In the genomic region with DNA sequence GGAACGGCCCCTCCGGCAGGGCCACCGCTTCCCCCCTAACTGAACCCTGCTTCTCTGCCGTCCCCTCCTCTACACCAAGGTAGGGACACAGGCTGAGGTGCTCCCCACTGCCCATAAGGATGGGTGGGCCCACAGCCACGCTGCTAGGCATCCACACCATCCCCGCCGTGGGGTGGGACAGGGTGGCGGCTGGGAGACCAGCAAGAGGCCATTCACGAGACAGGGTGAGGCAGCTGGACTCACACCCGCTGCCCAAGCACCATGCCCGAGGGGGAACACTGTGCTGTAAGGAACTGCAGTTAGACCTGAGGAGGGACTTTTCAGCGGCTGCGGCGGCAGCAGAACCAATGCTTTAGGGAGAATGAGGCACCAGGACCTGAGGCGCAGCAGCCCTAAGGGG, we compare ENCODE assay signal across 19 cellular contexts. TPM values are rescaled to one million over a fixed set of nuclear protein-coding genes. Genes with fewer than 3 reads are reported as not detected.
A peak's percentile ranks its signal among the peaks of the same experiment; 100 is the strongest.
DNase-seq lines count a peak whose midpoint lies in the region; FAIRE-seq and TF ChIP-seq lines count a peak whose summit lies in the region.
"Had no signal": no experiment of that assay in that cellular context is flagged by ENCODE, and none has a peak within 500 bp of the region (broad histone marks: within the 10 kb centered on the region; RNA-seq: fewer than 3 reads in every experiment).

No MANE protein-coding gene starts in this region.

- no peak overlapping the region for H3K4me3 ChIP-seq in brain microvascular endothelial cell (ENCODE audit: low read depth, low read length)

- H3K36me3 Mint-ChIP-seq in brain (no peaks in the 10 kb centered on the region), nephron progenitor cell (ENCODE audit: low read depth) (no peaks in the 10 kb centered on the region), endothelial cell (ENCODE audit: low read depth, unreplicated experiment) (no peaks in the 10 kb centered on the region)
- H3K36me3 Mint-ChIP-seq: activated naive CD4-positive, alpha-beta T cell treated with anti-CD3 and anti-CD28 coated beads, Interleukin-2, amount 50 U/mL, for 72 hours; IgD-negative memory B cell; immature natural killer cell; stimulated activated memory B cell treated with anti-CD40 and anti-IgM and Interleukin-4, amounts not matched to agents 10 μg/mL and 1 μg/mL and 100 μg/mL, for 72 hours had no signal

- H3K4me1 Mint-ChIP-seq in brain (peaks cover 32% of the 10 kb centered on the region), nephron progenitor cell (peaks cover 24% of the 10 kb centered on the region), endothelial cell (ENCODE audit: unreplicated experiment) (peaks cover 5% of the 10 kb centered on the region)
- H3K4me1 Mint-ChIP-seq: immature natural killer cell had no signal

- H3K36me3 ChIP-seq in brain microvascular endothelial cell (replicated peaks) = no peaks in the 10 kb centered on the region

- H3K27me3 ChIP-seq in brain microvascular endothelial cell (replicated peaks) = no peaks in the 10 kb centered on the region

- H3K4me3 Mint-ChIP-seq in brain (peak overlapping the region in 1 of 5 experiments; percentile 26), nephron progenitor cell (no peak overlapping the region), endothelial cell (ENCODE audit: unreplicated experiment) (no peak overlapping the region)
- H3K4me3 Mint-ChIP-seq: IgD-negative memory B cell; immature natural killer cell; nephron; stimulated activated memory B cell treated with anti-CD40 and anti-IgM and Interleukin-4, amounts not matched to agents 10 μg/mL and 1 μg/mL and 100 μg/mL, for 72 hours had no signal

- TF ChIP-seq CTCF in brain (conservative IDR thresholded peaks at IDR 0.05) = no peak
- TF ChIP-seq CTCF in nephron progenitor cell (IDR thresholded peaks at IDR 0.05) = no peak
- TF ChIP-seq CTCF in endothelial cell (IDR thresholded peaks at IDR 0.05; ENCODE audit: unreplicated experiment) = no peak
- no peak for TF ChIP-seq CTCF in brain microvascular endothelial cell (IDR thresholded peaks at IDR 0.05; ENCODE audit: low read depth, low read length, missing control alignments)

- H3K27ac ChIP-seq in temporal lobe (ENCODE audit: low read depth, low read length) (peak overlapping the region; percentile 38), brain microvascular endothelial cell (no peak overlapping the region)

- in situ Hi-C loops in brain microvascular endothelial cell (cut with HindIII; ENCODE audit: low pct_ligation_motif_present, low sequenced_read_pairs) = no loop called here

- H3K9me3 Mint-ChIP-seq in brain (no peaks in the 10 kb centered on the region), nephron progenitor cell (no peaks in the 10 kb centered on the region), endothelial cell (ENCODE audit: unreplicated experiment) (no peaks in the 10 kb centered on the region)
- H3K9me3 Mint-ChIP-seq: activated naive CD4-positive, alpha-beta T cell treated with anti-CD3 and anti-CD28 coated beads, Interleukin-2, amount 50 U/mL, for 72 hours; IgD-negative memory B cell; immature natural killer cell; nephron; stimulated activated memory B cell treated with anti-CD40 and anti-IgM and Interleukin-4, amounts not matched to agents 10 μg/mL and 1 μg/mL and 100 μg/mL, for 72 hours had no signal

- FAIRE-seq in HTR-8/SVneo (lab: Jason Lieb, UNC) = peak; percentile 40

- H3K27ac Mint-ChIP-seq in brain = peak overlapping the region in 4 of 5 experiments; percentile 24 to 69 (median 64)
- peak overlapping the region; percentile 59 for H3K27ac Mint-ChIP-seq in nephron progenitor cell
- no peak overlapping the region for H3K27ac Mint-ChIP-seq in endothelial cell (ENCODE audit: unreplicated experiment)
- H3K27ac Mint-ChIP-seq: activated naive CD4-positive, alpha-beta T cell treated with anti-CD3 and anti-CD28 coated beads, Interleukin-2, amount 50 U/mL, for 72 hours; IgD-negative memory B cell; immature natural killer cell; nephron; stimulated activated memory B cell treated with anti-CD40 and anti-IgM and Interleukin-4, amounts not matched to agents 10 μg/mL and 1 μg/mL and 100 μg/mL, for 72 hours had no signal

- H3K27me3 Mint-ChIP-seq in brain (no peaks in the 10 kb centered on the region), nephron progenitor cell (ENCODE audit: low read depth, poor library complexity) (no peaks in the 10 kb centered on the region), endothelial cell (ENCODE audit: unreplicated experiment) (peaks cover 1% of the 10 kb centered on the region)
- H3K27me3 Mint-ChIP-seq: IgD-negative memory B cell; stimulated activated memory B cell treated with anti-CD40 and anti-IgM and Interleukin-4, amounts not matched to agents 10 μg/mL and 1 μg/mL and 100 μg/mL, for 72 hours had no signal

- DNase-seq in HTR-8/SVneo (ENCODE audit: insufficient read length, low spot score) (no peak), nephron progenitor cell (no peak), NCI-H2029 (lab: John Stamatoyannopoulos, UW) (no peak), endothelial cell (ENCODE audit: low spot score) (no peak), brain microvascular endothelial cell (no peak), NCI-H2171 (lab: John Stamatoyannopoulos, UW) (no peak)
- DNase-seq: activated CD4-positive, alpha-beta T cell treated with anti-CD3 and anti-CD28 coated beads, Interleukin-2, amount 50 U/mL, for 1 hour; activated T-cell treated with anti-CD3 and anti-CD28 coated beads, Interleukin-2, amount 50 U/mL, for 1 hour; immature natural killer cell; NCI-H187 treated with DMSO at 0.1 percent for 48 hours; NK-92 treated with Interleukin-12 subunit alpha and Interleukin-12 subunit beta, amount 100 ng/mL, for 24 hours; stimulated activated CD4-positive, alpha-beta T cell treated with anti-CD3 and anti-CD28 coated beads, Interleukin-15, amount 100 ng/mL, for 24 hours; SW 1271 had no signal

RNA-seq across cellular contexts. Expression of gene RRN3, which starts 47.5 kb away (rescaled TPM):
- polyA plus RNA-seq in brain (ENCODE audit: insufficient read depth, low read depth, low replicate concordance) = 27.6 TPM
- total RNA-seq in temporal lobe (75.7 TPM), endothelial cell (ENCODE audit: unreplicated experiment) (18.0 TPM)
